ENCODE assay signal across 20 cellular contexts in genomic region chr1:163509126-163509525, GRCh38.
"Had no signal": no experiment of that assay in that cellular context is flagged by ENCODE, and none has a peak within 500 bp of the region (broad histone marks: within the 10 kb centered on the region; RNA-seq: fewer than 3 reads in every experiment).

No MANE protein-coding gene starts in this region.

- H3K4me1 ChIP-seq: esophagus squamous epithelium, left lung, stomach, testis had no signal

- H3K36me3 ChIP-seq: cardiac muscle cell, esophagus squamous epithelium, left lung, stomach had no signal

- H3K4me3 ChIP-seq: cardiac muscle cell, esophagus squamous epithelium, left lung, smooth muscle cell, stomach, testis had no signal

- ATAC-seq: activated naive CD4-positive, alpha-beta T cell treated with anti-CD3 and anti-CD28 coated beads, Interleukin-2, amount 50 U/mL, for 72 hours; left lung; sciatic nerve; stimulated activated effector memory CD8-positive, alpha-beta T cell treated with anti-CD3 and anti-CD28 coated beads, Interleukin-12 subunit alpha, Interleukin-12 subunit beta, amount 100 ng/mL, for 72 hours had no signal

- H3K27me3 ChIP-seq: cardiac muscle cell, esophagus squamous epithelium, left lung, stomach, testis had no signal

- DNase-seq: activated B cell treated with CpG ODN at 0.5 μM for 24 hours; activated CD4-positive, alpha-beta memory T cell treated with anti-CD3 and anti-CD28 coated beads for 36 hours; activated CD4-positive, alpha-beta T cell treated with anti-CD3 and anti-CD28 coated beads for 4 hours; activated gamma-delta T cell treated with Interleukin-2 at 50 U/mL for 16 hours; activated T-cell treated with anti-CD3 and anti-CD28 coated beads for 4 hours; effector CD8-positive, alpha-beta T cell; esophagus squamous epithelium; glutamatergic neuron; kidney; left lung; nephron progenitor cell; nucleus accumbens; stimulated activated CD4-positive, alpha-beta T cell treated with anti-CD3 and anti-CD28 coated beads, Interleukin-4, amount 100 ng/mL, for 1 hour; stomach; testis had no signal

- H3K27ac ChIP-seq: cardiac muscle cell, esophagus squamous epithelium, left lung, stomach, testis had no signal

- H3K9me3 ChIP-seq: esophagus squamous epithelium, left lung, testis had no signal

- H3K4me2 ChIP-seq: smooth muscle cell had no signal
